ENCODE assay signal across 8 cellular contexts in genomic region chr5:170267431-170268152, GRCh38. TPM values are rescaled to one million over a fixed set of nuclear protein-coding genes. Genes with fewer than 3 reads are reported as not detected.
DNase-seq lines count a peak whose midpoint lies in the region; ATAC-seq, FAIRE-seq and TF ChIP-seq lines count a peak whose summit lies in the region.

No MANE protein-coding gene starts in this region.

- BruUV-seq in IMR-90 (replicated peaks; lab: Mats Ljungman, UMichigan), result no TSS peak

- WGBS in IMR-90 (ENCODE audit: extremely low coverage in 2 of 2, insufficient read length in 1 of 2), 2 experiments, result 8% methylated on average over 4 of the region's 16 CpGs; no CpG with 5 or more reads in 1 of the 2 experiments

- H3K4me2 ChIP-seq in IMR-90 (ENCODE audit: low read depth, low read length), result no peak overlapping the region

- no peak overlapping the region for H3K4ac ChIP-seq in IMR-90 (ENCODE audit: low read depth, low read length)

- dilution Hi-C loops in IMR-90 (cut with HindIII; ENCODE audit: low sequenced_read_pairs, unreplicated experiment), result no loop called here

- H2AFZ ChIP-seq in IMR-90 (replicated peaks; ENCODE audit: low read length, poor library complexity), result peak overlapping the region; percentile 18

- no peak overlapping the region for H3K27ac Mint-ChIP-seq in type B pancreatic cell

- no peak overlapping the region for H4K8ac ChIP-seq in IMR-90 (ENCODE audit: low read depth in 2 of 2, low read length in 2 of 2)

- no peak overlapping the region for H3K9ac ChIP-seq in IMR-90 (ENCODE audit: low read depth, low read length)

- peak; percentile 52 for TF ChIP-seq RAD21 in IMR-90 (IDR thresholded peaks at IDR 0.05; ENCODE audit: low read length)

- CTCF ChIA-PET in IMR-90 (lab: Yijun Ruan, JAX), result interaction anchor here (1.0 kb wide), 1 partner anchor 158 kb away, joined by 3 read pairs; no protein-coding TSS in a partner anchor

- H3K56ac ChIP-seq in IMR-90 (ENCODE audit: extremely low read depth, insufficient read depth, low read length), result no peak overlapping the region

- POLR2A ChIA-PET in IMR-90 (lab: Charles Lee; ENCODE audit: unreplicated experiment), result no interaction called here

- no peak overlapping the region for H3K27ac ChIP-seq in IMR-90 (ENCODE audit: insufficient read depth, low read length)

- no peak overlapping the region for H2BK15ac ChIP-seq in IMR-90 (ENCODE audit: low read depth, low read length)

- no peak overlapping the region for H3K4me3 Mint-ChIP-seq in type B pancreatic cell

- FAIRE-seq in D721Med (lab: Jason Lieb, UNC), result no peak

- intact Hi-C loops in IMR-90 (cut with micrococcal nuclease), result loop anchor here (1.0 to 10.0 kb wide), 2 partner anchors 152 to 357 kb away; no protein-coding TSS in a partner anchor

- no peaks in the 10 kb centered on the region for H3K36me3 ChIP-seq in IMR-90 (ENCODE audit: control insufficient read depth, insufficient read depth, low read length)

- in situ Hi-C loops in IMR-90 (cut with MboI; ENCODE audit: low sequenced_read_pairs), result no loop called here

- peak; percentile 34 for DNase-seq in D721Med (ENCODE audit: insufficient read length, low spot score)
- peak; percentile 62 for DNase-seq in IMR-90
- DNase-seq in RPMI8226, result peak; percentile 81
- peak; percentile 66 for DNase-seq in activated effector memory CD4-positive, alpha-beta T cell treated with Interleukin-2 at 50 U/mL for 16 hours
- peak; percentile 54 for DNase-seq in foreskin melanocyte
- DNase-seq in pons (ENCODE audit: low spot score), result peak; percentile 93
- peak; percentile 74 for DNase-seq in type B pancreatic cell (ENCODE audit: extremely low spot score, unreplicated experiment)

- no peak overlapping the region for H3K4me3 ChIP-seq in IMR-90 (ENCODE audit: insufficient read depth, low read depth, low read length)

- H3K9me1 ChIP-seq in IMR-90 (ENCODE audit: insufficient read depth, low read length), result no peaks in the 10 kb centered on the region

- H3K9me3 ChIP-seq in IMR-90 (ENCODE audit: control insufficient read depth, insufficient read depth, low read length), result no peaks in the 10 kb centered on the region

- peaks cover 43% of the 10 kb centered on the region for H3K27me3 Mint-ChIP-seq in type B pancreatic cell

- no peak overlapping the region for H2BK5ac ChIP-seq in IMR-90 (ENCODE audit: low read depth, low read length, poor library complexity, severe bottlenecking)

- H3K79me1 ChIP-seq in IMR-90 (ENCODE audit: low read depth in 1 of 2, low read length in 2 of 2), result no peaks in the 10 kb centered on the region

- H3K23ac ChIP-seq in IMR-90 (ENCODE audit: low read depth, low read length), result no peak overlapping the region

- no peak overlapping the region for H2BK120ac ChIP-seq in IMR-90 (ENCODE audit: low read depth, low read length)

- H3K4me1 Mint-ChIP-seq in type B pancreatic cell (ENCODE audit: unreplicated experiment), result peaks cover 39% of the 10 kb centered on the region

- no peak for TF ChIP-seq POLR2A in IMR-90 (IDR thresholded peaks at IDR 0.05; ENCODE audit: low read depth, low read length)

- H3K14ac ChIP-seq in IMR-90 (replicated peaks; ENCODE audit: low read depth, low read length), result no peak overlapping the region

- no peak overlapping the region for H4K5ac ChIP-seq in IMR-90 (ENCODE audit: low read depth, low read length)

- no peak overlapping the region for H2AK5ac ChIP-seq in IMR-90 (ENCODE audit: low read depth, low read length)

- TF ChIP-seq CTCF in D721Med (IDR thresholded peaks at IDR 0.05; ENCODE audit: insufficient read depth, missing control alignments), result peak; percentile 75
- peak; percentile 72 for TF ChIP-seq CTCF in IMR-90 (conservative IDR thresholded peaks at IDR 0.05; ENCODE audit: low read depth, low read length)
- TF ChIP-seq CTCF in type B pancreatic cell (conservative IDR thresholded peaks at IDR 0.05), result peak; percentile 90

- no peak overlapping the region for H2BK20ac ChIP-seq in IMR-90 (ENCODE audit: low read depth, low read length)

- H3K4me1 ChIP-seq in IMR-90 (ENCODE audit: control insufficient read depth, insufficient read depth, low read length), result no peaks in the 10 kb centered on the region

- peaks cover 3% of the 10 kb centered on the region for H3K27me3 ChIP-seq in IMR-90 (ENCODE audit: control insufficient read depth, insufficient read depth, low read length)

- H3K36me3 Mint-ChIP-seq in type B pancreatic cell, result no peaks in the 10 kb centered on the region

- H3K18ac ChIP-seq in IMR-90 (ENCODE audit: low read depth, low read length), result no peak overlapping the region

- no peak overlapping the region for H2AK9ac ChIP-seq in IMR-90 (replicated peaks; ENCODE audit: low read depth, low read length, poor library complexity)

- H3K9me3 Mint-ChIP-seq in type B pancreatic cell, result no peaks in the 10 kb centered on the region

- ATAC-seq in GM21423 (IDR thresholded peaks at IDR 0.05; ENCODE audit: unreplicated experiment) (peak; percentile 71), IMR-90 (ENCODE audit: low read depth) (peak; percentile 89)

- no peak overlapping the region for H4K91ac ChIP-seq in IMR-90 (ENCODE audit: insufficient read depth, low read depth, low read length)

- H4K20me1 ChIP-seq in IMR-90 (ENCODE audit: insufficient read depth, low read length), result no peaks in the 10 kb centered on the region

TF ChIP-seq in IMR-90, 13 proteins besides CTCF, POLR2A, EP300 and RAD21:
- TF ChIP-seq, protein P1, sequence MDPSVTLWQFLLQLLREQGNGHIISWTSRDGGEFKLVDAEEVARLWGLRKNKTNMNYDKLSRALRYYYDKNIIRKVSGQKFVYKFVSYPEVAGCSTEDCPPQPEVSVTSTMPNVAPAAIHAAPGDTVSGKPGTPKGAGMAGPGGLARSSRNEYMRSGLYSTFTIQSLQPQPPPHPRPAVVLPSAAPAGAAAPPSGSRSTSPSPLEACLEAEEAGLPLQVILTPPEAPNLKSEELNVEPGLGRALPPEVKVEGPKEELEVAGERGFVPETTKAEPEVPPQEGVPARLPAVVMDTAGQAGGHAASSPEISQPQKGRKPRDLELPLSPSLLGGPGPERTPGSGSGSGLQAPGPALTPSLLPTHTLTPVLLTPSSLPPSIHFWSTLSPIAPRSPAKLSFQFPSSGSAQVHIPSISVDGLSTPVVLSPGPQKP (IDR thresholded peaks at IDR 0.05; ENCODE audit: borderline replicate concordance, low read depth, low read length), result no peak
- TF ChIP-seq SMC3 (IDR thresholded peaks at IDR 0.05; ENCODE audit: low read depth, low read length), result peak; percentile 51

RNA-seq across cellular contexts. Expression of gene LCP2, which starts 30.0 kb away (rescaled TPM):
- total RNA-seq in IMR-90 (2012; rRNA removed) (not detected in 2 replicates), type B pancreatic cell (ENCODE audit: low replicate concordance) (not detected in 2 replicates)
- not detected in 2 replicates for polyA plus RNA-seq in IMR-90 (2012; rRNA removed)
- not detected in 2 replicates for polyA plus RNA-seq in IMR-90 (2012; cell fraction: cytosol; rRNA removed)
- not detected in 2 replicates for polyA plus RNA-seq in IMR-90 (2012; cell fraction: nucleus; rRNA removed; ENCODE audit: low replicate concordance)

RNA-seq across cellular contexts. Expression of gene C5orf58, which starts 34.8 kb away (rescaled TPM):
- total RNA-seq in IMR-90 (2012; rRNA removed) (not detected in 2 replicates), type B pancreatic cell (ENCODE audit: low replicate concordance) (not detected in 2 replicates)
- not detected in 2 replicates for polyA plus RNA-seq in IMR-90 (2012; rRNA removed)
- polyA plus RNA-seq in IMR-90 (2012; cell fraction: cytosol; rRNA removed), result not detected in 2 replicates
- polyA plus RNA-seq in IMR-90 (2012; cell fraction: nucleus; rRNA removed; ENCODE audit: low replicate concordance), result not detected in 2 replicates

Comparison
In these comparisons a context has a peak if more than half of its experiments do, and no peak if none do; other contexts are left out.
1. DNase-seq: peak in every context shown above with its lines; median percentile 93 in pons; 81 in RPMI8226; 74 in type B pancreatic cell; 66 in activated effector memory CD4-positive, alpha-beta T cell treated with Interleukin-2 at 50 U/mL for 16 hours; 62 in IMR-90; 54 in foreskin melanocyte; 34 in D721Med.